Comparison of ENCODE assay signal across 17 cellular contexts in the genomic region with DNA sequence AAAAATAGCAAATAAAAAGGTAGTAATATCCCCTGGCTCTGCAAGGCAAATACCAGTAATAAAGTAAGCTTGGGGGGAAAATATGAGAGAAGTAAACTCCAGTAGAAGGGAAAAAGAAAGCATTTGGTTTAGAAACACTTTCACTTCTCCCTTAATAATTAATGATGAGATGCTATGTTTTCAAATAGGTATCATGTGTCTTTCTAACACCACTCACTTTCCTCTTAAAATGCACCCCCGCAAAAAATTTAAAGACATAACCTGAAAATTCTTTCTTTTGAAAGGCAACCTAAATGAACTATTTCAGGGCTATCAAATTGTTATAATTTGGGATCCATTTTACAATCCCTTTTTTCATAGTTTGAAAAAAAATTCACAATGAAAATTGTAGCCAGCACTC.
DNase-seq lines count a peak whose midpoint lies in the region; ATAC-seq, FAIRE-seq and TF ChIP-seq lines count a peak whose summit lies in the region.
"Had no signal": no experiment of that assay in that cellular context is flagged by ENCODE, and none has a peak within 500 bp of the region (broad histone marks: within the 10 kb centered on the region; RNA-seq: fewer than 3 reads in every experiment).

No MANE protein-coding gene starts in this region.

- in situ Hi-C loops in HAP-1 (cut with MboI; ENCODE audit: low sequenced_read_pairs): no loop called here

- FAIRE-seq in RCC 7860 (lab: Jason Lieb, UNC): peak; percentile 10
- FAIRE-seq: A204.1, D721Med had no signal

- H3K4me1 Mint-ChIP-seq in nephron progenitor cell (peaks cover 93% of the 10 kb centered on the region), T-cell (peaks cover 0 to 7% (median 0%) of the 10 kb centered on the region in 3 donors)
- H3K4me1 Mint-ChIP-seq: B cell had no signal

- H3F3A ChIP-seq in Loucy (ENCODE audit: low read depth): peaks cover 4% of the 10 kb centered on the region; the same call in 1 of the 2 replicates

- H3K4me3 ChIP-seq in Loucy (ENCODE audit: low read length, poor library complexity, severe bottlenecking) (peak overlapping the region; percentile 18), HAP-1 (no peak overlapping the region)

- H3K27me3 ChIP-seq in Loucy (ENCODE audit: insufficient read depth, low read length, poor library complexity, severe bottlenecking): no peaks in the 10 kb centered on the region
- peaks cover 53% of the 10 kb centered on the region for H3K27me3 ChIP-seq in HAP-1 (ENCODE audit: low read depth)

- H3K27me3 Mint-ChIP-seq in nephron progenitor cell (ENCODE audit: low read depth, poor library complexity) (peaks cover 3% of the 10 kb centered on the region), T-cell (peaks cover 22 to 35% of the 10 kb centered on the region in 2 donors)

- H3K4me1 ChIP-seq in Loucy (ENCODE audit: insufficient read depth, low read length, poor library complexity, severe bottlenecking) (peaks cover 62% of the 10 kb centered on the region), HAP-1 (peaks cover 14% of the 10 kb centered on the region)

- POLR2A ChIA-PET in GM10248 (lab: Yijun Ruan, JAX) (no interaction called here), T-cell (lab: Charles Lee) (no interaction called here)

- H3K36me3 ChIP-seq in Loucy (ENCODE audit: insufficient read depth, low read length): no peaks in the 10 kb centered on the region
- no peaks in the 10 kb centered on the region for H3K36me3 ChIP-seq in HAP-1 (replicated peaks)

- H3K4me3 Mint-ChIP-seq in nephron progenitor cell (peak overlapping the region; percentile 37), T-cell (no peak overlapping the region)
- H3K4me3 Mint-ChIP-seq: B cell; CD4-positive, alpha-beta T cell; H9 had no signal

- no peak for ATAC-seq in T-cell (replicated peaks in 1 of 4)

- H3K9me2 ChIP-seq in Loucy (replicated peaks; ENCODE audit: low read depth, low read length): no peaks in the 10 kb centered on the region

- H3K9me3 ChIP-seq in Loucy (ENCODE audit: insufficient read depth, low read depth, low read length) (no peaks in the 10 kb centered on the region), HAP-1 (no peaks in the 10 kb centered on the region)

- peak; percentile 24 for DNase-seq in GM10248 (ENCODE audit: extremely low spot score)
- DNase-seq in RCC 7860 (ENCODE audit: low spot score): no peak
- DNase-seq in nephron progenitor cell: no peak
- DNase-seq in T-cell: no peak
- no peak for DNase-seq in COLO829 (ENCODE audit: low spot score)
- no peak for DNase-seq in HAP-1 (ENCODE audit: low spot score in 2 of 2)
- DNase-seq: C1 segment of cervical spinal cord; CD4-positive, alpha-beta T cell; DND-41; GDM1; GOT3; H9; IMR-90 had no signal

- CTCF ChIA-PET in GM10248 (lab: Yijun Ruan, JAX) (interaction anchor here (0.8 to 1.5 kb wide), 4 partner anchors 8 to 162 kb away, joined by 3 to 4 read pairs (median 4); no protein-coding TSS in a partner anchor), T-cell (lab: Charles Lee) (no interaction called here)

- H3K27ac Mint-ChIP-seq in nephron progenitor cell: peak overlapping the region; percentile 28
- no peak overlapping the region for H3K27ac Mint-ChIP-seq in T-cell
- H3K27ac Mint-ChIP-seq: B cell; CD4-positive, alpha-beta T cell; H9 had no signal

- H3K4me2 ChIP-seq in Loucy (ENCODE audit: low read depth, low read length, poor library complexity, severe bottlenecking): peak overlapping the region; percentile 86

- no peaks in the 10 kb centered on the region for H3K9me3 Mint-ChIP-seq in nephron progenitor cell
- no peaks in the 10 kb centered on the region for H3K9me3 Mint-ChIP-seq in T-cell
- H3K9me3 Mint-ChIP-seq: CD4-positive, alpha-beta T cell; H9 had no signal

- no peaks in the 10 kb centered on the region for H4K20me1 ChIP-seq in Loucy (ENCODE audit: insufficient read depth, low read length, poor library complexity, severe bottlenecking)

- no peak overlapping the region for H2AFZ ChIP-seq in Loucy (ENCODE audit: low read length)

- H3K79me2 ChIP-seq in Loucy (ENCODE audit: insufficient read depth, low read length): peaks cover 13% of the 10 kb centered on the region; the same call in 1 of the 2 replicates

- H3K36me3 Mint-ChIP-seq in nephron progenitor cell (ENCODE audit: low read depth) (no peaks in the 10 kb centered on the region), T-cell (no peaks in the 10 kb centered on the region)

- TF ChIP-seq CTCF in GM10248 (IDR thresholded peaks at IDR 0.05; ENCODE audit: control extremely low read depth, extremely low read depth, low read depth, missing control alignments) (no peak), Loucy (conservative IDR thresholded peaks at IDR 0.05; ENCODE audit: low read length) (no peak), nephron progenitor cell (IDR thresholded peaks at IDR 0.05) (no peak)

- H3K9ac ChIP-seq in Loucy (ENCODE audit: low read depth, low read length, poor library complexity, severe bottlenecking): peak overlapping the region; percentile 88
